ENCODE assay signal across 12 cellular contexts in the genomic region with DNA sequence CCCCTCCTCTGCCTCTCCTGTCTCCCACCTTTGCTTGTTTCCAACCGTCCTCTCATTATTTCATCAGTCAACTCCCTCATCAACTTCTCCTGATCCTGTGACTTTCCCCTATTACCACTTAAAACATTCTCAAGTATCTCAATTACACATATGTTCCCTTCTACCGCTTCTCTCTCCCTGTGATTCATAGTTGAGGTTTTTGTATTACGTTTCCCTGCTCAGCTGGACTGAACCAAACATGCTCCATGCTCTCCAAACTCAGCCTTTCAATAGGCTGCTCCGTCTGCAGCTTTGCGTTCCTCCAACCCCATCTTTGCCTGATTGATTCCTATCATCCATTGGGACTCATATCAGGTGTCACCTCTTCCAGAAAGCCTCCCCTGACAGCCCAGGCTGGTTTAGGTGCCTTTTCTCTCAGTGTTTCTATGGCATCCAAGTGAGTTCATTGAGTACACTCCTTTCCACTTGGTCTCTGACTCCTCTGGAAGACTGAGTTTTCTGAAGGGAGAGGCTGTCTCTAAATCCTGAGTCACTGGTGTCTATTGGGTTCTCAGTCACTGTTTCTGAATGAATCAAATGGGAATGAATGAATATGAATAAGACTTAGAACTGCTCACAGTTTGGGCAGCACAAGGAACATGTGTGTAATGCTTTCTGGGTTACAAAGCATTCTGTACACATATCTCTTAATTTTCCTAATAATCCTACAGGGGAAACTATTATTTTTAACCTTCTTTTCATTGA. TPM values are rescaled to one million over a fixed set of nuclear protein-coding genes. Genes with fewer than 3 reads are reported as not detected.
DNase-seq lines count a peak whose midpoint lies in the region; ATAC-seq and TF ChIP-seq lines count a peak whose summit lies in the region.
"Had no signal": no experiment of that assay in that cellular context is flagged by ENCODE, and none has a peak within 500 bp of the region (broad histone marks: within the 10 kb centered on the region; RNA-seq: fewer than 3 reads in every experiment).

No MANE protein-coding gene starts in this region.

- H3K4me2 ChIP-seq in GM23338 = no peak overlapping the region
- H3K4me2 ChIP-seq: BLaER1 had no signal

- peaks cover 5% of the 10 kb centered on the region; the same call in 1 of the 2 replicates for H3K4me1 ChIP-seq in GM23338 (ENCODE audit: insufficient read depth)
- H3K4me1 ChIP-seq: BLaER1 had no signal

- no peaks in the 10 kb centered on the region for H3F3A ChIP-seq in GM23338 (replicated peaks; ENCODE audit: low read depth)

- CTCF ChIA-PET in activated CD8-positive, alpha-beta T cell treated with anti-CD3 and anti-CD28 coated beads for 36 hours (lab: Charles Lee) = interaction anchor here (0.7 kb wide), 1 partner anchor 11 kb away, joined by 3 read pairs; no protein-coding TSS in a partner anchor
- CTCF ChIA-PET in activated CD8-positive, alpha-beta T cell treated with anti-CD3 and anti-CD28 coated beads, Interleukin-2, amount 10 ng/mL, durations not matched to agents 7 days and 5 days (lab: Charles Lee) = no interaction called here
- CTCF ChIA-PET in T-cell (lab: Charles Lee) = interaction anchor here in 1 of 2 donors (1.5 kb wide), 1 partner anchor 19 kb away, joined by 5 read pairs; no protein-coding TSS in a partner anchor

- no peaks in the 10 kb centered on the region for H3K9me3 Mint-ChIP-seq in activated CD8-positive, alpha-beta T cell treated with anti-CD3 and anti-CD28 coated beads for 36 hours
- H3K9me3 Mint-ChIP-seq in activated CD8-positive, alpha-beta T cell treated with anti-CD3 and anti-CD28 coated beads, Interleukin-2, amount 10 ng/mL, durations not matched to agents 7 days and 5 days (ENCODE audit: insufficient read depth) = no peaks in the 10 kb centered on the region
- H3K9me3 Mint-ChIP-seq in stimulated activated effector memory CD8-positive, alpha-beta T cell treated with anti-CD3 and anti-CD28 coated beads, Interleukin-12 subunit alpha, Interleukin-12 subunit beta, amount 100 ng/mL, for 72 hours = no peaks in the 10 kb centered on the region
- no peaks in the 10 kb centered on the region for H3K9me3 Mint-ChIP-seq in GM23338
- no peaks in the 10 kb centered on the region for H3K9me3 Mint-ChIP-seq in T-cell

- no peaks in the 10 kb centered on the region for H3K9me2 ChIP-seq in GM23338 (ENCODE audit: insufficient read depth)

- H3K4me3 Mint-ChIP-seq in activated CD8-positive, alpha-beta T cell treated with anti-CD3 and anti-CD28 coated beads for 36 hours = no peak overlapping the region
- H3K4me3 Mint-ChIP-seq in activated CD8-positive, alpha-beta T cell treated with anti-CD3 and anti-CD28 coated beads, Interleukin-2, amount 10 ng/mL, durations not matched to agents 7 days and 5 days = no peak overlapping the region
- no peak overlapping the region for H3K4me3 Mint-ChIP-seq in stimulated activated effector memory CD8-positive, alpha-beta T cell treated with anti-CD3 and anti-CD28 coated beads, Interleukin-12 subunit alpha, Interleukin-12 subunit beta, amount 100 ng/mL, for 72 hours
- H3K4me3 Mint-ChIP-seq in GM23338 = no peak overlapping the region
- H3K4me3 Mint-ChIP-seq in T-cell = no peak overlapping the region

- peaks cover 12% of the 10 kb centered on the region for H3K27me3 Mint-ChIP-seq in activated CD8-positive, alpha-beta T cell treated with anti-CD3 and anti-CD28 coated beads for 36 hours
- H3K27me3 Mint-ChIP-seq in activated CD8-positive, alpha-beta T cell treated with anti-CD3 and anti-CD28 coated beads, Interleukin-2, amount 10 ng/mL, durations not matched to agents 7 days and 5 days (ENCODE audit: low read depth) = peaks cover 7% of the 10 kb centered on the region
- H3K27me3 Mint-ChIP-seq in GM23338 (ENCODE audit: insufficient read depth, low read depth, poor library complexity) (peaks cover 3% of the 10 kb centered on the region), T-cell (peaks cover 10 to 11% of the 10 kb centered on the region in 2 donors)

- no peak for TF ChIP-seq CTCF in activated CD8-positive, alpha-beta T cell treated with anti-CD3 and anti-CD28 coated beads for 36 hours (IDR thresholded peaks at IDR 0.05)
- TF ChIP-seq CTCF in VCaP (conservative IDR thresholded peaks at IDR 0.05) (no peak), fibroblast of villous mesenchyme (IDR thresholded peaks at IDR 0.05; ENCODE audit: insufficient read depth, low read depth, low read length) (no peak), GM23338 (conservative IDR thresholded peaks at IDR 0.05; ENCODE audit: low read depth in 2 of 2) (no peak)

- peak; percentile 27 for ATAC-seq in activated CD8-positive, alpha-beta T cell treated with anti-CD3 and anti-CD28 coated beads for 36 hours
- ATAC-seq in activated CD8-positive, alpha-beta T cell treated with anti-CD3 and anti-CD28 coated beads, Interleukin-2, amount 10 ng/mL, durations not matched to agents 7 days and 5 days = no peak
- ATAC-seq in stimulated activated effector memory CD8-positive, alpha-beta T cell treated with anti-CD3 and anti-CD28 coated beads, Interleukin-12 subunit alpha, Interleukin-12 subunit beta, amount 100 ng/mL, for 72 hours = peak; percentile 96
- ATAC-seq in GM23338 (no peak), HG03378 (IDR thresholded peaks at IDR 0.05; ENCODE audit: unreplicated experiment) (no peak), T-cell (replicated peaks in 1 of 4) (no peak)

- POLR2A ChIA-PET in activated CD8-positive, alpha-beta T cell treated with anti-CD3 and anti-CD28 coated beads for 36 hours (lab: Charles Lee) = no interaction called here
- POLR2A ChIA-PET in activated CD8-positive, alpha-beta T cell treated with anti-CD3 and anti-CD28 coated beads, Interleukin-2, amount 10 ng/mL, durations not matched to agents 7 days and 5 days (lab: Charles Lee) = no interaction called here
- POLR2A ChIA-PET in T-cell (lab: Charles Lee) = no interaction called here

- H2AFZ ChIP-seq in GM23338 = no peak overlapping the region

- H3K27ac Mint-ChIP-seq in activated CD8-positive, alpha-beta T cell treated with anti-CD3 and anti-CD28 coated beads for 36 hours = no peak overlapping the region
- no peak overlapping the region for H3K27ac Mint-ChIP-seq in activated CD8-positive, alpha-beta T cell treated with anti-CD3 and anti-CD28 coated beads, Interleukin-2, amount 10 ng/mL, durations not matched to agents 7 days and 5 days
- H3K27ac Mint-ChIP-seq in stimulated activated effector memory CD8-positive, alpha-beta T cell treated with anti-CD3 and anti-CD28 coated beads, Interleukin-12 subunit alpha, Interleukin-12 subunit beta, amount 100 ng/mL, for 72 hours = no peak overlapping the region
- H3K27ac Mint-ChIP-seq in GM23338 (no peak overlapping the region), T-cell (no peak overlapping the region)

- peak overlapping the region; percentile 45; the same call in 1 of the 2 replicates for H3K27ac ChIP-seq in VCaP
- no peak overlapping the region for H3K27ac ChIP-seq in GM23338 (ENCODE audit: low read depth)
- H3K27ac ChIP-seq: BLaER1 had no signal

- H3K4me1 Mint-ChIP-seq in activated CD8-positive, alpha-beta T cell treated with anti-CD3 and anti-CD28 coated beads for 36 hours (ENCODE audit: low read depth) = no peaks in the 10 kb centered on the region
- H3K4me1 Mint-ChIP-seq in activated CD8-positive, alpha-beta T cell treated with anti-CD3 and anti-CD28 coated beads, Interleukin-2, amount 10 ng/mL, durations not matched to agents 7 days and 5 days (ENCODE audit: low read depth) = no peaks in the 10 kb centered on the region
- H3K4me1 Mint-ChIP-seq in stimulated activated effector memory CD8-positive, alpha-beta T cell treated with anti-CD3 and anti-CD28 coated beads, Interleukin-12 subunit alpha, Interleukin-12 subunit beta, amount 100 ng/mL, for 72 hours = no peaks in the 10 kb centered on the region
- H3K4me1 Mint-ChIP-seq in GM23338 (peaks cover 15% of the 10 kb centered on the region), T-cell (no peaks in the 10 kb centered on the region)

- H4K20me1 ChIP-seq in GM23338 (replicated peaks; ENCODE audit: insufficient read depth) = no peaks in the 10 kb centered on the region
- H4K20me1 ChIP-seq: BLaER1 had no signal

- no peak for DNase-seq in activated CD8-positive, alpha-beta T cell treated with anti-CD3 and anti-CD28 coated beads for 36 hours
- no peak for DNase-seq in activated CD8-positive, alpha-beta T cell treated with anti-CD3 and anti-CD28 coated beads, Interleukin-2, amount 10 ng/mL, durations not matched to agents 7 days and 5 days
- peak; percentile 58 for DNase-seq in fibroblast of villous mesenchyme (ENCODE audit: low read depth)
- no peak for DNase-seq in stimulated activated effector memory CD8-positive, alpha-beta T cell treated with anti-CD3 and anti-CD28 coated beads, Interleukin-12 subunit alpha, Interleukin-12 subunit beta, amount 100 ng/mL, for 72 hours (ENCODE audit: low spot score in 2 of 2)
- DNase-seq in GM23338 (ENCODE audit: low spot score) = no peak
- DNase-seq in T-cell = no peak
- DNase-seq: activated gamma-delta T cell; NCI-H1092 treated with DMSO at 0.1 percent for 48 hours; stimulated activated CD4-positive, alpha-beta T cell treated with anti-CD3 and anti-CD28 coated beads, Interleukin-4, amount 100 ng/mL, for 1 hour had no signal

- no peaks in the 10 kb centered on the region for H3K27me3 ChIP-seq in GM23338 (ENCODE audit: insufficient read depth)
- H3K27me3 ChIP-seq: BLaER1 had no signal

- no peaks in the 10 kb centered on the region for H3K36me3 ChIP-seq in GM23338 (ENCODE audit: insufficient read depth)
- H3K36me3 ChIP-seq: BLaER1 had no signal

- intact Hi-C loops in activated CD8-positive, alpha-beta T cell treated with anti-CD3 and anti-CD28 coated beads for 36 hours (cut with micrococcal nuclease) = no loop called here

- H3K4me3 ChIP-seq in fibroblast of villous mesenchyme (ENCODE audit: low read depth, low read length) = no peak overlapping the region
- no peak overlapping the region for H3K4me3 ChIP-seq in GM23338
- H3K4me3 ChIP-seq: BLaER1 had no signal

- H3K79me2 ChIP-seq in GM23338 (replicated peaks; ENCODE audit: insufficient read depth) = no peaks in the 10 kb centered on the region

- no peaks in the 10 kb centered on the region for H3K36me3 Mint-ChIP-seq in activated CD8-positive, alpha-beta T cell treated with anti-CD3 and anti-CD28 coated beads for 36 hours (ENCODE audit: low read depth)
- no peaks in the 10 kb centered on the region for H3K36me3 Mint-ChIP-seq in activated CD8-positive, alpha-beta T cell treated with anti-CD3 and anti-CD28 coated beads, Interleukin-2, amount 10 ng/mL, durations not matched to agents 7 days and 5 days (ENCODE audit: low read depth)
- no peaks in the 10 kb centered on the region for H3K36me3 Mint-ChIP-seq in stimulated activated effector memory CD8-positive, alpha-beta T cell treated with anti-CD3 and anti-CD28 coated beads, Interleukin-12 subunit alpha, Interleukin-12 subunit beta, amount 100 ng/mL, for 72 hours
- H3K36me3 Mint-ChIP-seq in GM23338 (ENCODE audit: low read depth) (no peaks in the 10 kb centered on the region), T-cell (no peaks in the 10 kb centered on the region)

RNA-seq across cellular contexts. Expression of a gene that starts 56.4 kb away (rescaled TPM):
- total RNA-seq in activated CD8-positive, alpha-beta T cell treated with anti-CD3 and anti-CD28 coated beads for 36 hours = 1 to 10 TPM in 1 of 2 experiments, under 1 TPM in 1; 0.86 to 1.2 TPM
- total RNA-seq in activated CD8-positive, alpha-beta T cell treated with anti-CD3 and anti-CD28 coated beads, Interleukin-2, amount 10 ng/mL, durations not matched to agents 7 days and 5 days = 1 to 10 TPM in 1 of 2 experiments, under 1 TPM in 1; 0.29 to 1.1 TPM
- total RNA-seq in fibroblast of villous mesenchyme (18.0 and 19.4 TPM in 2 replicates), T-cell (1 to 10 TPM; 1.8 to 3.9 (median 3.2) TPM)
- 2.2 and 6.7 TPM in 2 replicates for total RNA-seq in GM23338 (2014; rRNA removed; shearing (Covaris generic))
- 1.4 and 2.0 TPM in 2 replicates for polyA plus RNA-seq in GM23338 (2016; fragmentation: Nextera tagmentation; extraction: Ambion mirVana)

Comparison
In these comparisons a context has a peak if more than half of its experiments do, and no peak if none do; other contexts are left out.
1. ATAC-seq: peak in activated CD8-positive, alpha-beta T cell treated with anti-CD3 and anti-CD28 coated beads for 36 hours (single experiment) and stimulated activated effector memory CD8-positive, alpha-beta T cell treated with anti-CD3 and anti-CD28 coated beads, Interleukin-12 subunit alpha, Interleukin-12 subunit beta, amount 100 ng/mL, for 72 hours (single experiment); none in activated CD8-positive, alpha-beta T cell treated with anti-CD3 and anti-CD28 coated beads, Interleukin-2, amount 10 ng/mL, durations not matched to agents 7 days and 5 days (single experiment), GM23338 (single experiment), HG03378 (single experiment) and T-cell (0 of 4).